Comparison of ENCODE assay signal across 19 cellular contexts in genomic region chr2:141778315-141778835, GRCh38.
DNase-seq lines count a peak whose midpoint lies in the region; ATAC-seq, FAIRE-seq and TF ChIP-seq lines count a peak whose summit lies in the region.
"Had no signal": no experiment of that assay in that cellular context is flagged by ENCODE, and none has a peak within 500 bp of the region (broad histone marks: within the 10 kb centered on the region; RNA-seq: fewer than 3 reads in every experiment).

No MANE protein-coding gene starts in this region.

- H3K4me2 ChIP-seq in OCI-LY3 (ENCODE audit: low read length) (no peak overlapping the region), H1 (ENCODE audit: insufficient read depth in 1 of 2, low read depth in 2 of 2, low read length in 2 of 2) (no peak overlapping the region)

- H3K4me1 ChIP-seq in A673 (ENCODE audit: insufficient read depth, low read length, poor library complexity, severe bottlenecking) (no peaks in the 10 kb centered on the region), OCI-LY3 (ENCODE audit: low read length) (no peaks in the 10 kb centered on the region), H1 (replicated peaks in 1 of 4; ENCODE audit: control insufficient read depth in 3 of 4, insufficient read depth in 4 of 4, low read length in 3 of 4) (no peaks in the 10 kb centered on the region; a peak in 1 of 7 replicates)
- H3K4me1 ChIP-seq: SJSA1 had no signal

- no peak overlapping the region for H2BK20ac ChIP-seq in H1 (ENCODE audit: low read length)

- H3K14ac ChIP-seq in H1 (ENCODE audit: insufficient read length), result no peak overlapping the region

- no peak overlapping the region for H4K8ac ChIP-seq in H1 (ENCODE audit: extremely low read depth, insufficient read depth, low read length)

- CTCF ChIA-PET in A673 (lab: Charles Lee) (no interaction called here), H1 (lab: Charles Lee; ENCODE audit: partially characterized antibody) (interaction anchor here (0.6 kb wide), 1 partner anchor 26 kb away, joined by 3 read pairs; no protein-coding TSS in a partner anchor)

- H3K9ac ChIP-seq in OCI-LY3 (ENCODE audit: low read length) (no peak overlapping the region), H1 (replicated peaks in 1 of 4; ENCODE audit: extremely low read depth in 1 of 4, low read depth in 3 of 4, low read length in 3 of 4) (no peak overlapping the region)
- H3K9ac ChIP-seq: BLaER1 treated with 17β-estradiol and CSF1 and Interleukin-3, amounts not matched to agents 10 nM and 100 nM had no signal

- H2BK5ac ChIP-seq in H1 (ENCODE audit: low read depth, low read length), result no peak overlapping the region

- H3K18ac ChIP-seq in H1 (ENCODE audit: extremely low read depth, low read length), result no peak overlapping the region

- no peak overlapping the region for H2AK5ac ChIP-seq in H1 (ENCODE audit: low read depth, low read length)

- H3K79me2 ChIP-seq in OCI-LY3 (ENCODE audit: low read length) (no peaks in the 10 kb centered on the region), H1 (ENCODE audit: control insufficient read depth in 1 of 2, insufficient read depth in 2 of 2, low read length in 2 of 2) (no peaks in the 10 kb centered on the region)

- H2BK15ac ChIP-seq in H1 (ENCODE audit: low read length), result no peak overlapping the region

- H3K4ac ChIP-seq in H1 (replicated peaks; ENCODE audit: insufficient read length, low read depth, low read length), result no peak overlapping the region

- no peak overlapping the region for H3K56ac ChIP-seq in H1 (replicated peaks; ENCODE audit: insufficient read length, low read depth, low read length)

- no peak overlapping the region for H2BK120ac ChIP-seq in H1 (replicated peaks; ENCODE audit: low read depth, low read length)

- H3K27ac ChIP-seq in A673 (ENCODE audit: low read depth, low read length, poor library complexity, severe bottlenecking) (no peak overlapping the region), OCI-LY3 (ENCODE audit: low read length) (no peak overlapping the region), H1 (ENCODE audit: low read depth, low read length) (no peak overlapping the region)
- H3K27ac ChIP-seq: BLaER1 treated with 17β-estradiol and CSF1 and Interleukin-3, amounts not matched to agents 10 nM and 100 nM; SJSA1 had no signal

- TF ChIP-seq CTCF in A673 (conservative IDR thresholded peaks at IDR 0.05; ENCODE audit: low read depth, low read length) (no peak), OCI-LY3 (IDR thresholded peaks at IDR 0.05; ENCODE audit: low read depth, low read length) (no peak), H1 (IDR thresholded peaks at IDR 0.05; ENCODE audit: control extremely low read depth in 1 of 3, insufficient read depth in 1 of 3, low read depth in 1 of 3, low read length in 3 of 3) (no peak)

- TF ChIP-seq RAD21 in H1 (IDR thresholded peaks at IDR 0.05 in 1 of 2, conservative IDR thresholded peaks at IDR 0.05 in 1 of 2; ENCODE audit: low read depth in 2 of 2, low read length in 2 of 2), result no peak

- H3K4me3 ChIP-seq in A673 (ENCODE audit: low read depth, low read length, poor library complexity, severe bottlenecking) (no peak overlapping the region), OCI-LY3 (ENCODE audit: low read length) (no peak overlapping the region), H1 (ENCODE audit: extremely low read depth in 1 of 4, insufficient read depth in 2 of 4, low read depth in 3 of 4, low read length in 4 of 4) (no peak overlapping the region)
- H3K4me3 ChIP-seq: BLaER1 treated with 17β-estradiol and CSF1 and Interleukin-3, amounts not matched to agents 10 nM and 100 nM; MG63; SJSA1 had no signal

- POLR2A ChIA-PET in A673 (lab: Charles Lee; ENCODE audit: low non-redundant PET) (no interaction called here), H1 (lab: Charles Lee; ENCODE audit: partially characterized antibody) (no interaction called here)

- H3K23ac ChIP-seq in H1 (ENCODE audit: insufficient read length), result no peak overlapping the region

- no peaks in the 10 kb centered on the region for H3K79me1 ChIP-seq in H1 (ENCODE audit: low read depth, low read length)

- no peak overlapping the region for H4K91ac ChIP-seq in H1 (replicated peaks; ENCODE audit: insufficient read length, low read length)

- ATAC-seq in HG03025 (IDR thresholded peaks at IDR 0.05; ENCODE audit: low FRiP score, unreplicated experiment) (no peak), GM21381 (IDR thresholded peaks at IDR 0.05; ENCODE audit: unreplicated experiment) (no peak)
- ATAC-seq: CD8-positive, alpha-beta T cell had no signal

- TF ChIP-seq POLR2A in H1 (IDR thresholded peaks at IDR 0.05; ENCODE audit: control extremely low read depth in 1 of 2, low read depth in 2 of 2, low read length in 2 of 2), result no peak

- no peak overlapping the region for H4K5ac ChIP-seq in H1 (ENCODE audit: insufficient read length, low read depth, low read length)

- FAIRE-seq in H1 (lab: Jason Lieb, UNC), result no peak
- FAIRE-seq: D721Med had no signal

- no peak overlapping the region for H2BK12ac ChIP-seq in H1 (ENCODE audit: low read depth, low read length)

- H3K36me3 ChIP-seq in A673 (ENCODE audit: insufficient read depth, low read length, poor library complexity, severe bottlenecking) (no peaks in the 10 kb centered on the region), OCI-LY3 (replicated peaks; ENCODE audit: low read depth, low read length) (no peaks in the 10 kb centered on the region), H1 (ENCODE audit: control insufficient read depth in 2 of 4, insufficient read depth in 4 of 4, low read length in 3 of 4) (no peaks in the 10 kb centered on the region; a peak in 1 of 8 replicates)
- H3K36me3 ChIP-seq: BLaER1 treated with 17β-estradiol and CSF1 and Interleukin-3, amounts not matched to agents 10 nM and 100 nM; MG63; SJSA1 had no signal

- no peaks in the 10 kb centered on the region for H3K23me2 ChIP-seq in H1 (ENCODE audit: low read depth, low read length)

- no TSS peak for BruUV-seq in A673 (replicated peaks; lab: Mats Ljungman, UMichigan)

- intact Hi-C loops in A673 (cut with micrococcal nuclease; ENCODE audit: unreplicated experiment), result no loop called here

- WGBS in H1 (ENCODE audit: extremely low coverage in 1 of 2, insufficient coverage in 1 of 2, insufficient read length in 1 of 2, insufficient replicate concordance in 2 of 2, low coverage in 1 of 2, low lambda C conversion rate in 2 of 2, missing lambda C conversion rate in 1 of 2), 2 experiments, result 92% methylated on average over 2 of the region's 2 CpGs; no CpG with 5 or more reads in 1 of the 2 experiments

- peak; percentile 4 for DNase-seq in A673 (ENCODE audit: low spot score)
- no peak for DNase-seq in H1 (ENCODE audit: low read depth in 1 of 2, low spot score in 2 of 2)
- DNase-seq in non-pigmented ciliary epithelial cell (ENCODE audit: low read depth), result peak; percentile 1
- DNase-seq in central memory CD4-positive, alpha-beta T cell, result no peak
- DNase-seq: CD8-positive, alpha-beta T cell; DMS79 treated with DMSO at 0.1 percent for 48 hours; HCEC 1CT; Kasumi-1; MG63; NCI-H1048; NCI-H1436; NCI-H1930; NCI-H510A had no signal

- no peaks in the 10 kb centered on the region for H4K20me1 ChIP-seq in OCI-LY3 (ENCODE audit: insufficient read depth, low read length)
- no peaks in the 10 kb centered on the region for H4K20me1 ChIP-seq in H1 (replicated peaks in 1 of 2; ENCODE audit: control insufficient read depth in 1 of 2, insufficient read depth in 2 of 2, low read length in 2 of 2)
- H4K20me1 ChIP-seq: BLaER1 treated with 17β-estradiol and CSF1 and Interleukin-3, amounts not matched to agents 10 nM and 100 nM had no signal

- no peak for TF ChIP-seq EP300 in H1 (IDR thresholded peaks at IDR 0.05; ENCODE audit: borderline replicate concordance in 1 of 2, low read depth in 2 of 2, low read length in 2 of 2)

- H3K27me3 ChIP-seq in A673 (replicated peaks; ENCODE audit: insufficient read depth, low read depth, low read length, poor library complexity) (no peaks in the 10 kb centered on the region), OCI-LY3 (ENCODE audit: low read depth, low read length) (no peaks in the 10 kb centered on the region), H1 (replicated peaks in 1 of 4; ENCODE audit: control insufficient read depth in 3 of 4, extremely low read depth in 1 of 4, insufficient read depth in 3 of 4, low read length in 3 of 4) (no peaks in the 10 kb centered on the region)
- H3K27me3 ChIP-seq: BLaER1 treated with 17β-estradiol and CSF1 and Interleukin-3, amounts not matched to agents 10 nM and 100 nM; MG63; SJSA1 had no signal

- 0 out of 2 replicates have a peak overlapping the region, but pooled peaks have one; percentile 41 for H2AFZ ChIP-seq in OCI-LY3 (ENCODE audit: low read depth, low read length)
- H2AFZ ChIP-seq in H1 (ENCODE audit: low read length), result peak overlapping the region; percentile 90

- no peaks in the 10 kb centered on the region for H3K9me3 ChIP-seq in A673 (ENCODE audit: low read depth, low read length, poor library complexity, severe bottlenecking)
- no peaks in the 10 kb centered on the region for H3K9me3 ChIP-seq in OCI-LY3 (ENCODE audit: insufficient read depth, low read length)
- H3K9me3 ChIP-seq in H1 (ENCODE audit: insufficient read depth in 2 of 2, low read depth in 1 of 2, low read length in 1 of 2), result no peaks in the 10 kb centered on the region
- H3K9me3 ChIP-seq: BLaER1 treated with 17β-estradiol and CSF1 and Interleukin-3, amounts not matched to agents 10 nM and 100 nM; MG63; SJSA1 had no signal

TF ChIP-seq in H1, 55 proteins besides CTCF, POLR2A, EP300 and RAD21:
- TF ChIP-seq YY1 (IDR thresholded peaks at IDR 0.05; ENCODE audit: low read depth, low read length) (no peak), KDM5A (IDR thresholded peaks at IDR 0.05; ENCODE audit: low read length) (no peak), SIRT6 (IDR thresholded peaks at IDR 0.05; ENCODE audit: low read length) (no peak), RNF2 (IDR thresholded peaks at IDR 0.05; ENCODE audit: borderline replicate concordance, low read depth, low read length, missing control alignments, poor library complexity, severe bottlenecking) (no peak), SUZ12 (IDR thresholded peaks at IDR 0.05; ENCODE audit: low read length) (no peak), TAF1 (IDR thresholded peaks at IDR 0.05; ENCODE audit: low read depth, low read length) (no peak), SAP30 (IDR thresholded peaks at IDR 0.05; ENCODE audit: insufficient read depth, insufficient replicate concordance, low read length) (no peak), RFX5 (IDR thresholded peaks at IDR 0.05; ENCODE audit: borderline replicate concordance, low read depth, low read length) (no peak), NANOG (IDR thresholded peaks at IDR 0.05; ENCODE audit: insufficient read depth, low read depth, low read length, poor library complexity, severe bottlenecking) (no peak)
TF ChIP-seq in H1: peak in this region for 0.

Comparison
In these comparisons a context has a peak if more than half of its experiments do, and no peak if none do; other contexts are left out.
1. DNase-seq: peak in A673 (single experiment) and non-pigmented ciliary epithelial cell (single experiment); none in H1 (0 of 2) and central memory CD4-positive, alpha-beta T cell (single experiment).